8 cellular contexts compared by ENCODE assay signal in genomic region chr12:57549203-57549908, GRCh38.
A peak's percentile ranks its signal among the peaks of the same experiment; 100 is the strongest.
DNase-seq lines count a peak whose midpoint lies in the region; ATAC-seq and TF ChIP-seq lines count a peak whose summit lies in the region.

No MANE protein-coding gene starts in this region.

- DNase-seq in GM06990 (ENCODE audit: extremely low read depth, insufficient read length) (no peak), SK-N-MC (ENCODE audit: low read depth, low spot score) (no peak), fibroblast of mammary gland (ENCODE audit: low read depth) (no peak), AG20443 (ENCODE audit: low spot score) (no peak), HK-2 (ENCODE audit: unreplicated experiment) (no peak), COLO829 (ENCODE audit: low spot score) (no peak)

- no peak for ATAC-seq in HG02885 (IDR thresholded peaks at IDR 0.05; ENCODE audit: poor library complexity, unreplicated experiment)

- no peak overlapping the region for H3K9ac ChIP-seq in SK-N-MC (ENCODE audit: insufficient read length)
- no peak overlapping the region for H3K9ac ChIP-seq in rectal smooth muscle tissue (ENCODE audit: low read length)

- no peak overlapping the region for H3K27ac ChIP-seq in SK-N-MC
- H3K27ac ChIP-seq in rectal smooth muscle tissue (ENCODE audit: low read depth, low read length) = no peak overlapping the region

- H3K4me1 ChIP-seq in rectal smooth muscle tissue (ENCODE audit: control insufficient read depth, insufficient read depth, low read length) = peaks cover 11% of the 10 kb centered on the region

- H3K27me3 ChIP-seq in GM06990 (replicated peaks; ENCODE audit: control insufficient read depth, insufficient read depth, low read length) = no peaks in the 10 kb centered on the region
- H3K27me3 ChIP-seq in rectal smooth muscle tissue (ENCODE audit: control insufficient read depth, insufficient read depth, low read length) = peaks cover 11% of the 10 kb centered on the region

- H3K36me3 ChIP-seq in GM06990 (ENCODE audit: control insufficient read depth, insufficient read depth, low read length) (peaks cover 3% of the 10 kb centered on the region), SK-N-MC (ENCODE audit: insufficient read depth, low read length) (peaks cover 7% of the 10 kb centered on the region; the same call in 1 of the 2 replicates), rectal smooth muscle tissue (ENCODE audit: control insufficient read depth, insufficient read depth, low read length) (no peaks in the 10 kb centered on the region)

- H3K9me3 ChIP-seq in SK-N-MC (ENCODE audit: low read depth, low read length) = no peaks in the 10 kb centered on the region

- peak overlapping the region; percentile 55 for H3K4me3 ChIP-seq in GM06990 (replicated peaks; ENCODE audit: low read depth, low read length)
- H3K4me3 ChIP-seq in SK-N-MC = peak overlapping the region; percentile 68
- H3K4me3 ChIP-seq in fibroblast of mammary gland (ENCODE audit: control insufficient read depth, low read depth, low read length) = peak overlapping the region; percentile 54
- H3K4me3 ChIP-seq in rectal smooth muscle tissue (ENCODE audit: low read length) = peak overlapping the region; percentile 62

- TF ChIP-seq CTCF in GM06990 (IDR thresholded peaks at IDR 0.05; ENCODE audit: insufficient read depth, low read length, poor library complexity, severe bottlenecking) (no peak), fibroblast of mammary gland (conservative IDR thresholded peaks at IDR 0.05; ENCODE audit: control insufficient read depth, insufficient read depth, low read depth, low read length) (no peak)
